ENCODE assay signal across 1 cellular context in the genomic region with DNA sequence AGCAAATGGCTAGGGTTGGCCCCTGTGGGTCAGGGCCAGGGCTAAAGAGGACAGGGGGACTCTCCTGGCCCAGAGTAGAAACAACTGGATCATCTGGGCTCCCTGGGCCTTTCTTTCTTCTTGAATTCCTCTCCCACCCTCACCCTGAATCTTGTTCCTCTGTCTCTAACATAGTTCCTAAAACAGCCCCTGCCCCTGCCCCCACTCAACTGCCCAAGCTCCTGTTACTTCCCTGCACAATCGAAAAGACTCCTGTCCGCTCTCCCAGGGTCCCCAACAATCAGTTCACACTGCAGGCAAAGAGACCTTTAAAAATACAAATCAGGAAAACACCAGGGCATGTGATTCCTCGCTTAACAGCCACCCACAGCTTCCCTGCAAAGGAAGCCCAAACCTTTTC.
TF ChIP-seq lines count a peak whose summit lies in the region.

No MANE protein-coding gene starts in this region.

TF ChIP-seq in H1, 55 proteins besides CTCF, POLR2A, EP300 and RAD21:
- TF ChIP-seq MAX (IDR thresholded peaks at IDR 0.05) (no peak), SIRT6 (IDR thresholded peaks at IDR 0.05; ENCODE audit: low read length) (no peak), BCL11A (IDR thresholded peaks at IDR 0.05; ENCODE audit: low read depth in 2 of 2, low read length in 2 of 2) (no peak), ATF3 (IDR thresholded peaks at IDR 0.05; ENCODE audit: insufficient read depth, low read depth, low read length) (no peak), ATF2 (IDR thresholded peaks at IDR 0.05; ENCODE audit: low read length) (no peak), HDAC6 (IDR thresholded peaks at IDR 0.05; ENCODE audit: low read depth, low read length) (no peak), FOSL1 (IDR thresholded peaks at IDR 0.05; ENCODE audit: insufficient read depth, low read depth, low read length) (no peak), EZH2 (IDR thresholded peaks at IDR 0.05; ENCODE audit: low read depth, low read length, severe bottlenecking) (no peak), KDM4A (IDR thresholded peaks at IDR 0.05; ENCODE audit: low read depth, low read length, severe bottlenecking) (no peak), TCF12 (IDR thresholded peaks at IDR 0.05; ENCODE audit: low read depth, low read length) (no peak), CBX5 (IDR thresholded peaks at IDR 0.05; ENCODE audit: low read depth, low read length) (no peak), POLR2AphosphoS5 (IDR thresholded peaks at IDR 0.05; ENCODE audit: low read depth, low read length) (no peak), SP1 (IDR thresholded peaks at IDR 0.05; ENCODE audit: low read depth, low read length) (no peak), TBP (IDR thresholded peaks at IDR 0.05; ENCODE audit: low read depth, low read length) (no peak), BACH1 (IDR thresholded peaks at IDR 0.05; ENCODE audit: low read length) (no peak)
